Comparison of ENCODE assay signal across 12 cellular contexts in genomic region chr1:7813677-7814373, GRCh38. TPM values are rescaled to one million over a fixed set of nuclear protein-coding genes. Genes with fewer than 3 reads are reported as not detected.
"Had no signal": no experiment of that assay in that cellular context is flagged by ENCODE, and none has a peak within 500 bp of the region (broad histone marks: within the 10 kb centered on the region; RNA-seq: fewer than 3 reads in every experiment).

No MANE protein-coding gene starts in this region.

- H3K27ac Mint-ChIP-seq: GM23338, H9, HFFc6 had no signal

- H3K4me3 ChIP-seq: GM23248, GM23338, HAP-1 had no signal

- H3K4me3 Mint-ChIP-seq: GM23338, H9, HFFc6 had no signal

- ATAC-seq: GM23338, HCT116 had no signal

- FAIRE-seq: H1, H54 had no signal

- H3K4me2 ChIP-seq: GM23338 had no signal

- H3K27ac ChIP-seq: GM23248 had no signal

- H3K4me1 Mint-ChIP-seq: GM23338, H9 had no signal

- DNase-seq: GM23248, GOT3, H7, H9, HCEC 1CT, HFFc6 had no signal

- H2AFZ ChIP-seq: GM23248, GM23338 had no signal

- H3K9ac ChIP-seq: GM23248 had no signal

RNA-seq across cellular contexts. Expression of gene UTS2, which starts 39.0 kb away (rescaled TPM):
- total RNA-seq: GM23248, GM23338, H1, H4, H9, HFFc6 had no signal
- polyA plus RNA-seq: GM23248, GM23338, H1 had no signal
